ENCODE assay signal across 17 cellular contexts in the genomic region with DNA sequence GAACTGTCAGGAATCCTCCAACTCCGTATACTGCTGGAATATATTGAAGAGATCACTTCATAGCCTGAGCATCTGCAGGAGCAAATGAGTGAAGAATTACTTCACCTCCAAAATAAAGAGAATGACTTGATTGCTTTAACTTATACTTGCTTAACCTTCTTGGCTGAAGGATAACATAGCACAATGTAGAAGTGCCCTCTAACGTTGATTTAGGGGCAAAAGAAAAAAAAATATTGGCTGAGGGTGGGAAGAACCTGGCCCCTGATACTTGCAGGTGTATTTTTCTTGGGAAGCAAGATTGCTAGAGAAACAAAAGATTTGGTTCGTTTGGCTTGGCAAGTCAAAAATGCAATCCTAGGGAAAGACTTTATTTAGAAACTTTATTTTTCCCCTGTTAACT.
"Had no signal": no experiment of that assay in that cellular context is flagged by ENCODE, and none has a peak within 500 bp of the region (broad histone marks: within the 10 kb centered on the region; RNA-seq: fewer than 3 reads in every experiment).

No MANE protein-coding gene starts in this region.

- DNase-seq: activated CD4-positive, alpha-beta T cell treated with anti-CD3 and anti-CD28 coated beads, Interleukin-2, amount 10 ng/mL, durations not matched to agents 24 days and 14 days; activated CD8-positive, alpha-beta memory T cell treated with anti-CD3 and anti-CD28 coated beads, Interleukin-2, amount 50 U/mL, for 4 hours; activated effector memory CD4-positive, alpha-beta T cell treated with anti-CD3 and anti-CD28 coated beads, Interleukin-2, amount 50 U/mL, for 16 hours; activated naive CD4-positive, alpha-beta T cell treated with anti-CD3 and anti-CD28 coated beads, Interleukin-2, amount 50 U/mL, for 16 hours; activated T-cell treated with anti-CD3 and anti-CD28 coated beads, Interleukin-2, amount 50 U/mL, for 4 hours; aorta; brain microvascular endothelial cell; heart left ventricle; kidney glomerular epithelial cell; left ventricle myocardium inferior; mammary epithelial cell; midbrain; stimulated activated naive B cell treated with anti-CD40 and anti-IgM and Interleukin-4, amounts not matched to agents 10 μg/mL and 1 μg/mL and 100 μg/mL, for 72 hours; thyroid gland had no signal

- H3K4me3 ChIP-seq: coronary artery, gastroesophageal sphincter, heart left ventricle, left ventricle myocardium inferior, thyroid gland had no signal

- ATAC-seq: activated T-cell treated with anti-CD3 and anti-CD28 coated beads, Interleukin-2, amount 50 U/mL, for 4 hours; esophagus mucosa; gastroesophageal sphincter; heart left ventricle; stimulated activated naive B cell treated with anti-CD40 and anti-IgM and Interleukin-4, amounts not matched to agents 10 μg/mL and 1 μg/mL and 100 μg/mL, for 72 hours had no signal

- H3K27ac ChIP-seq: brain microvascular endothelial cell, coronary artery, gastroesophageal sphincter, heart left ventricle, left ventricle myocardium inferior, thyroid gland had no signal

- H3K4me1 ChIP-seq: gastroesophageal sphincter, thyroid gland had no signal

- H3K9me3 ChIP-seq: gastroesophageal sphincter, heart left ventricle, left ventricle myocardium inferior, thyroid gland had no signal

- H3K27me3 ChIP-seq: brain microvascular endothelial cell, gastroesophageal sphincter, thyroid gland had no signal

- H3K36me3 ChIP-seq: brain microvascular endothelial cell, gastroesophageal sphincter, heart left ventricle, left ventricle myocardium inferior, thyroid gland had no signal
